In the genomic region with DNA sequence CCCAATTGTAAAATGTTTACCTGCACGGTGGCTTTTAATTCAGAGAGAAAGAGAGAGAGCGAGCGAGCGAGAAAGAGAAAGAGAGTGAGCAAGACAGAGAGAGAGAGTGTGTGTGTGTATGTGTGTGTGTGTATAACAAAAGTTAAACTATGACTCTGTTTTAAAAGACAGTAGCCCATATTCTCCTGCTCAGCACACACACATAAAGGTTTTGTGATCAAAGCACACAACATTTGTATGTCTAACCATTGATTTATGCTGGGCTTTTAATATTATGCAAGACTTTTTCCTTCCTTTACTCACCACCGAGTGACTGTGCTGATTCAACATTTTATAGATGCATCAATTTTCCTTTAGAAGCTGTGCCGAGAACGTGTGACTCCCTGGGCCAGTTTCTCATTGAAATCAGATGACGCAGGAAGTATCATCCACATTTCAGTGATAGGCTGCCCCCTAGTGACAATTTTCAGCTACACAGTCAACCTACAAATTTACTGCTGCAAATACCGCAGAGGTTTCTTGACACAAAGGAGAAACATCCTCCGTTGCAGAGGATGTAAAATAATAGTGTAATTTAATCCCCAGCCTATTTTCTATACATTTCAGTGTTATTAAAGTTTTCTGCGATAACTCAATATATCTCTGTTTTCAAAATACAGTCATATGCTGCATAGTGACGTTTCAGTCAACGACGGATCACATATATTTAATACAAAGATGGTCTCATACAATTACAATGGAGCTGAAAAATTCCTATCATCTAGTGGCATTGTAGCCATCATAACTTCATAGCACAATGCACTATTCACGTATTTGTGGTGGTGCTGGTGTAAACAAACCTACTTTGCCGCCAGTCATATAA, we compare ENCODE assay signal across 8 cellular contexts.
A peak's percentile ranks its signal among the peaks of the same experiment; 100 is the strongest.
DNase-seq lines count a peak whose midpoint lies in the region; ATAC-seq, FAIRE-seq and TF ChIP-seq lines count a peak whose summit lies in the region.

No MANE protein-coding gene starts in this region.

- H3K4me2 ChIP-seq in mammary epithelial cell (ENCODE audit: insufficient read depth, low read depth, low read length): peak overlapping the region; percentile 29

- WGBS in mammary epithelial cell (ENCODE audit: low coverage, missing lambda C conversion rate): 49% methylated on average over 16 of the region's 16 CpGs

- H3K4me1 ChIP-seq in mammary epithelial cell (ENCODE audit: insufficient read depth, low read length) (no peaks in the 10 kb centered on the region), kidney (ENCODE audit: control insufficient read depth in 1 of 2, insufficient read depth in 1 of 2, low read depth in 1 of 2, low read length in 2 of 2) (peaks cover 2 to 5% of the 10 kb centered on the region in 2 donors)

- ATAC-seq in GM18861 (IDR thresholded peaks at IDR 0.05; ENCODE audit: unreplicated experiment): peak; percentile 92
- peak; percentile 95 for ATAC-seq in HG03066 (IDR thresholded peaks at IDR 0.05; ENCODE audit: low read depth, unreplicated experiment)

- H2AFZ ChIP-seq in mammary epithelial cell (ENCODE audit: low read depth, low read length): peak overlapping the region; percentile 12

- H3K9ac ChIP-seq in mammary epithelial cell (ENCODE audit: insufficient read depth, low read length) (no peak overlapping the region), kidney (ENCODE audit: low read length in 2 of 2) (peak overlapping the region; percentile 1 to 54)

- no peaks in the 10 kb centered on the region for H3K27me3 ChIP-seq in WERI-Rb-1 (ENCODE audit: insufficient read depth, low read depth, severe bottlenecking)
- H3K27me3 ChIP-seq in mammary epithelial cell (ENCODE audit: insufficient read depth, low read length): no peaks in the 10 kb centered on the region

- dilution Hi-C loops in mammary epithelial cell (cut with HindIII; ENCODE audit: low sequenced_read_pairs): no loop called here

- no peak overlapping the region for H3K4me3 ChIP-seq in WERI-Rb-1 (ENCODE audit: low read depth, low read length)
- H3K4me3 ChIP-seq in mammary epithelial cell (replicated peaks in 1 of 3; ENCODE audit: insufficient read depth in 1 of 3, low read depth in 2 of 3, low read length in 3 of 3): no peak overlapping the region
- H3K4me3 ChIP-seq in kidney (ENCODE audit: low read length in 2 of 2): peak overlapping the region; percentile 23 to 78

- H4K20me1 ChIP-seq in mammary epithelial cell (ENCODE audit: insufficient read depth, low read length): no peaks in the 10 kb centered on the region

- H3K36me3 ChIP-seq in WERI-Rb-1 (no peaks in the 10 kb centered on the region), mammary epithelial cell (ENCODE audit: insufficient read depth, low read length) (no peaks in the 10 kb centered on the region), kidney (ENCODE audit: control insufficient read depth in 1 of 2, insufficient read depth in 2 of 2, low read length in 2 of 2) (no peaks in the 10 kb centered on the region)

- intact Hi-C loops in mammary epithelial cell (cut with micrococcal nuclease): loop anchor here (1.0 to 10.0 kb wide), 7 partner anchors 24 to 906 kb away; no protein-coding TSS in a partner anchor
- intact Hi-C loops in kidney (cut with DNase I): no loop called here

- peak; percentile 80 for FAIRE-seq in kidney (lab: Jason Lieb, UNC)

- no peaks in the 10 kb centered on the region for H3K79me2 ChIP-seq in mammary epithelial cell (ENCODE audit: insufficient read depth, low read length)

- peak; percentile 78 for DNase-seq in AG08395 (ENCODE audit: low spot score)
- DNase-seq in NCI-H2171 (lab: John Stamatoyannopoulos, UW): peak; percentile 49
- DNase-seq in WERI-Rb-1: peak; percentile 67
- peak; percentile 89 for DNase-seq in mammary epithelial cell
- DNase-seq in kidney: no peak
- peak; percentile 42 to 45 for DNase-seq in stimulated activated CD4-positive, alpha-beta T cell treated with anti-CD3 and anti-CD28 coated beads, Interleukin-1b, Interleukin-23, amount 100 ng/mL, for 1 hour (ENCODE audit: low read depth in 2 of 2)

- CTCF ChIA-PET in mammary epithelial cell (lab: Charles Lee; ENCODE audit: low non-redundant PET): interaction anchor here (0.5 to 0.6 kb wide), 2 partner anchors 565 to 909 kb away, joined by 3 to 5 read pairs; no protein-coding TSS in a partner anchor

- in situ Hi-C loops in mammary epithelial cell (cut with MboI; ENCODE audit: low sequenced_read_pairs in 2 of 2): loop anchor here in 1 of 2 donors (25.0 kb wide), 1 partner anchor 907 kb away; no protein-coding TSS in a partner anchor

- no TSS peak for BruUV-seq in mammary epithelial cell (replicated peaks; lab: Mats Ljungman, UMichigan)

- H3K9me3 ChIP-seq in WERI-Rb-1 (ENCODE audit: severe bottlenecking): no peaks in the 10 kb centered on the region
- no peaks in the 10 kb centered on the region for H3K9me3 ChIP-seq in mammary epithelial cell (replicated peaks; ENCODE audit: insufficient read depth, low read length)
- H3K9me3 ChIP-seq in kidney (ENCODE audit: control insufficient read depth in 1 of 2, low read length in 2 of 2): no peaks in the 10 kb centered on the region

- TF ChIP-seq CTCF in WERI-Rb-1 (IDR thresholded peaks at IDR 0.05; ENCODE audit: low read depth, low read length): peak; percentile 64
- TF ChIP-seq CTCF in mammary epithelial cell (conservative IDR thresholded peaks at IDR 0.05 in 1 of 2, IDR thresholded peaks at IDR 0.05 in 1 of 2; ENCODE audit: extremely low read depth in 1 of 2, insufficient read depth in 1 of 2, low read depth in 1 of 2, low read length in 2 of 2): peak; percentile 67 to 80
- TF ChIP-seq CTCF in kidney (IDR thresholded peaks at IDR 0.05; ENCODE audit: borderline replicate concordance, extremely low read depth, insufficient read depth): peak; percentile 81

- H3K27ac ChIP-seq in WERI-Rb-1: no peak overlapping the region
- H3K27ac ChIP-seq in mammary epithelial cell (ENCODE audit: insufficient read depth, low read depth, low read length): no peak overlapping the region
- H3K27ac ChIP-seq in kidney (ENCODE audit: low read depth in 2 of 2, low read length in 2 of 2): peak overlapping the region; percentile 25 to 70

Comparison
In these comparisons a context has a peak if more than half of its experiments do, and no peak if none do; other contexts are left out.
1. H3K27ac ChIP-seq: peak in kidney (2 of 2); none in WERI-Rb-1 (single experiment) and mammary epithelial cell (single experiment).
2. H3K4me3 ChIP-seq: peak in kidney (2 of 2); none in WERI-Rb-1 (single experiment) and mammary epithelial cell (0 of 3).
3. Peak in every context shown above with its lines, with median percentiles within 50 percentile points of each other: CTCF ChIP-seq.